ENCODE assay signal across 18 cellular contexts in genomic region chr16:84315422-84315821, GRCh38. TPM values are rescaled to one million over a fixed set of nuclear protein-coding genes. Genes with fewer than 3 reads are reported as not detected.
DNase-seq lines count a peak whose midpoint lies in the region; ATAC-seq, FAIRE-seq and TF ChIP-seq lines count a peak whose summit lies in the region.
"Had no signal": no experiment of that assay in that cellular context is flagged by ENCODE, and none has a peak within 500 bp of the region (broad histone marks: within the 10 kb centered on the region; RNA-seq: fewer than 3 reads in every experiment).

No MANE protein-coding gene starts in this region.

- FAIRE-seq in A549 (lab: Jason Lieb, UNC), result no peak
- FAIRE-seq in HepG2 (lab: Jason Lieb, UNC), result no peak

- H3K27me3 Mint-ChIP-seq in endodermal cell (ENCODE audit: insufficient read depth) (peaks cover 21% of the 10 kb centered on the region), endothelial cell (ENCODE audit: unreplicated experiment) (peaks cover 3% of the 10 kb centered on the region)

- H3K4me1 Mint-ChIP-seq in endodermal cell (peaks cover 12% of the 10 kb centered on the region), endothelial cell (ENCODE audit: unreplicated experiment) (no peaks in the 10 kb centered on the region)

- POLR2A ChIA-PET in A549 (lab: Yijun Ruan, JAX) (no interaction called here), HepG2 (lab: Yijun Ruan, JAX) (no interaction called here)

- no peaks in the 10 kb centered on the region for H4K20me1 ChIP-seq in HepG2 (ENCODE audit: insufficient read depth, low read length)

- BruUV-seq in HepG2 (replicated peaks; lab: Mats Ljungman, UMichigan), result no TSS peak

- H3K9ac ChIP-seq in endodermal cell (ENCODE audit: extremely low read depth, low read length, poor library complexity, severe bottlenecking) (no peak overlapping the region), HepG2 (ENCODE audit: insufficient read depth, low read depth, low read length) (no peak overlapping the region)

- no peak for TF ChIP-seq CTCF in A549 (IDR thresholded peaks at IDR 0.05)
- no peak for TF ChIP-seq CTCF in RWPE2 (IDR thresholded peaks at IDR 0.05; ENCODE audit: poor library complexity, severe bottlenecking)
- TF ChIP-seq CTCF in endodermal cell (conservative IDR thresholded peaks at IDR 0.05), result peak; percentile 40
- peak; percentile 34; the same call in 1 of the 2 replicates for TF ChIP-seq CTCF in HepG2 (CRISPR knock-in tag; IDR thresholded peaks at IDR 0.05)
- TF ChIP-seq CTCF in endothelial cell (IDR thresholded peaks at IDR 0.05; ENCODE audit: unreplicated experiment), result no peak

- H3K4me3 ChIP-seq in A549, result no peak overlapping the region
- H3K4me3 ChIP-seq in RWPE2 (ENCODE audit: severe bottlenecking), result no peak overlapping the region
- no peak overlapping the region for H3K4me3 ChIP-seq in endodermal cell (ENCODE audit: low read length)
- no peak overlapping the region for H3K4me3 ChIP-seq in HepG2 (replicated peaks in 1 of 3; ENCODE audit: insufficient read depth in 1 of 3, low read depth in 2 of 3, low read length in 3 of 3)
- H3K4me3 ChIP-seq: Peyer's patch had no signal

- H3K4me3 Mint-ChIP-seq in endodermal cell (no peak overlapping the region), endothelial cell (ENCODE audit: unreplicated experiment) (no peak overlapping the region)

- H3K4me2 ChIP-seq in A549 (no peak overlapping the region), HepG2 (ENCODE audit: low read depth, low read length) (no peak overlapping the region)

- H3K4me1 ChIP-seq in A549 (peaks cover 6% of the 10 kb centered on the region; the same call in 2 of the 3 replicates), RWPE2 (ENCODE audit: insufficient read depth, poor library complexity, severe bottlenecking) (no peaks in the 10 kb centered on the region), endodermal cell (ENCODE audit: control insufficient read depth, insufficient read depth, low read length) (peaks cover 6% of the 10 kb centered on the region), HepG2 (ENCODE audit: insufficient read depth, low read length) (no peaks in the 10 kb centered on the region)
- H3K4me1 ChIP-seq: Caco-2 had no signal

- TF ChIP-seq EP300 in A549 (IDR thresholded peaks at IDR 0.05) (no peak), HepG2 (IDR thresholded peaks at IDR 0.05; ENCODE audit: low read depth in 2 of 2, low read length in 2 of 2) (no peak), HepG2 (CRISPR knock-in tag; IDR thresholded peaks at IDR 0.05; ENCODE audit: borderline replicate concordance) (no peak)

- no peak overlapping the region for H3K27ac ChIP-seq in A549
- no peak overlapping the region for H3K27ac ChIP-seq in RWPE2 (ENCODE audit: poor library complexity, severe bottlenecking)
- H3K27ac ChIP-seq in endodermal cell (ENCODE audit: low read depth, low read length), result no peak overlapping the region
- H3K27ac ChIP-seq in HepG2 (ENCODE audit: extremely low read length, insufficient read depth, low read length), result no peak overlapping the region
- H3K27ac ChIP-seq: Peyer's patch had no signal

- H3K27ac Mint-ChIP-seq in endodermal cell (no peak overlapping the region), endothelial cell (ENCODE audit: unreplicated experiment) (no peak overlapping the region)

- TF ChIP-seq RAD21 in A549 (conservative IDR thresholded peaks at IDR 0.05 in 1 of 2, IDR thresholded peaks at IDR 0.05 in 1 of 2) (no peak), HepG2 (CRISPR knock-in tag; IDR thresholded peaks at IDR 0.05) (no peak)

- H2AFZ ChIP-seq in HepG2 (ENCODE audit: low read length), result no peak overlapping the region

- no peaks in the 10 kb centered on the region for H3K79me2 ChIP-seq in HepG2 (ENCODE audit: insufficient read depth, low read length)

- intact Hi-C loops in HepG2 (cut with micrococcal nuclease; ENCODE audit: unreplicated experiment), result no loop called here

- 45% methylated on average over 5 of the region's 5 CpGs for whole genome bisulfite sequencing in A549 (ENCODE audit: missing lambda C conversion rate)
- 72 to 85% methylated on average over 3 to 5 of the region's 5 CpGs for WGBS in endodermal cell (ENCODE audit: insufficient coverage in 1 of 2, insufficient read length in 1 of 2), 2 experiments
- WGBS in HepG2 (ENCODE audit: low lambda C conversion rate), result 13% methylated on average over 5 of the region's 5 CpGs

- peaks cover 16% of the 10 kb centered on the region for H3K27me3 ChIP-seq in RWPE2 (ENCODE audit: insufficient read depth, poor library complexity, severe bottlenecking)
- H3K27me3 ChIP-seq in endodermal cell (ENCODE audit: control insufficient read depth, insufficient read depth, low read length, poor library complexity, severe bottlenecking), result peaks cover 7% of the 10 kb centered on the region
- H3K27me3 ChIP-seq in HepG2 (ENCODE audit: control insufficient read depth in 1 of 2, insufficient read depth in 2 of 2, low read length in 2 of 2), result peaks cover 4 to 55% of the 10 kb centered on the region in 2 experiments
- H3K27me3 ChIP-seq: Peyer's patch had no signal

- H3K9me3 Mint-ChIP-seq in endodermal cell, result peaks cover 7% of the 10 kb centered on the region
- no peaks in the 10 kb centered on the region for H3K9me3 Mint-ChIP-seq in endothelial cell (ENCODE audit: unreplicated experiment)

- H3K36me3 ChIP-seq in RWPE2 (ENCODE audit: low read depth) (no peaks in the 10 kb centered on the region), endodermal cell (ENCODE audit: control insufficient read depth, insufficient read depth, low read length) (no peaks in the 10 kb centered on the region), HepG2 (replicated peaks in 1 of 2; ENCODE audit: control insufficient read depth in 1 of 2, insufficient read depth in 2 of 2, low read length in 2 of 2) (no peaks in the 10 kb centered on the region)
- H3K36me3 ChIP-seq: Peyer's patch had no signal

- TF ChIP-seq POLR2A in A549 (IDR thresholded peaks at IDR 0.05; ENCODE audit: low read length) (no peak), HepG2 (IDR thresholded peaks at IDR 0.05; ENCODE audit: insufficient read depth in 1 of 2, low read depth in 2 of 2, low read length in 2 of 2) (no peak)

- in situ Hi-C loops in HepG2 (cut with HindIII; ENCODE audit: extremely low pct_ligation_motif_present, low pct_unique_long_range_greater_than_20kb), result no loop called here

- CTCF ChIA-PET in A549 (lab: Yijun Ruan, JAX), result no interaction called here
- CTCF ChIA-PET in HepG2 (lab: Yijun Ruan, JAX; ENCODE audit: low intra/inter-chr PET ratio, low total read pairs), result no interaction called here

- H3K36me3 Mint-ChIP-seq in endodermal cell (ENCODE audit: low read depth) (no peaks in the 10 kb centered on the region), endothelial cell (ENCODE audit: low read depth, unreplicated experiment) (peaks cover 3% of the 10 kb centered on the region)

- peak in 1 of 2 experiments; percentile 32; a peak in 1 of 6 replicates for ATAC-seq in A549
- peak; percentile 33; the same call in 1 of the 3 replicates for ATAC-seq in RWPE2 (ENCODE audit: low read depth)
- peak; percentile 28; the same call in 2 of the 3 replicates for ATAC-seq in HepG2
- ATAC-seq: HCT116 had no signal

- DNase-seq in A549 (ENCODE audit: low read depth in 1 of 2, low spot score in 1 of 2) (peak in 1 of 2 experiments; percentile 26), RWPE2 (ENCODE audit: low spot score) (no peak), endodermal cell (peak; percentile 49), HepG2 (ENCODE audit: low spot score) (peak; percentile 46), putamen (ENCODE audit: low spot score) (no peak), GOT3 (lab: John Stamatoyannopoulos, UW) (no peak), endothelial cell (ENCODE audit: low spot score) (no peak)
- DNase-seq in activated CD8-positive, alpha-beta memory T cell treated with anti-CD3 and anti-CD28 coated beads, Interleukin-2, amount 50 U/mL, for 48 hours, result no peak
- DNase-seq: Caco-2, NCI-H1105 treated with DMSO at 0.1 percent for 48 hours, NCI-H187, NCI-H446, NCI-H748 treated with DMSO at 0.1 percent for 48 hours, SHP77 had no signal

- peaks cover 17% of the 10 kb centered on the region for H3K9me3 ChIP-seq in A549
- no peaks in the 10 kb centered on the region for H3K9me3 ChIP-seq in RWPE2 (ENCODE audit: severe bottlenecking)
- H3K9me3 ChIP-seq in endodermal cell (ENCODE audit: control insufficient read depth, low read length), result peaks cover 4% of the 10 kb centered on the region
- peaks cover 5% of the 10 kb centered on the region for H3K9me3 ChIP-seq in HepG2 (ENCODE audit: low read length)
- H3K9me3 ChIP-seq: Caco-2 had no signal

RNA-seq across cellular contexts. Expression of gene WFDC1, which starts 20.7 kb away (rescaled TPM):
- polyA plus RNA-seq in A549 (2011; rRNA removed) (0.13 TPM in 1 of 2 replicates, not detected in the other), A549 (2017; fragmentation: RNase III; extraction: RNeasy Plus Mini Kit Qiagen cat#74134 plus additional on column Dnase treatment) (not detected in 3 replicates), HepG2 (2011; rRNA removed) (not detected in 2 replicates)
- not detected in 2 replicates for polyA plus RNA-seq in A549 (2012; cell fraction: cytosol; rRNA removed)
- polyA plus RNA-seq in A549 (2012; cell fraction: nucleus; rRNA removed), result not detected in 2 replicates
- polyA minus RNA-seq in A549 (2011; rRNA and poly(A)+ RNA removed), result not detected in 2 replicates
- total RNA-seq in endodermal cell (under 1 TPM in 1 of 2 donors, not detected in 1; 0.15 TPM), HepG2 (2016; rRNA removed; fragmentation: Illumina TruSeq; extraction: Trizol) (not detected in 2 replicates), endothelial cell (ENCODE audit: unreplicated experiment) (not detected)
- 0.89 TPM for polyA plus RNA-seq in endodermal cell (2013, experiment 1 of 2)
- 0.99 TPM for polyA plus RNA-seq in endodermal cell (2013, experiment 2 of 2)
- not detected in 2 replicates for total RNA-seq in HepG2 (2016; cell fraction: cytosol; rRNA removed; fragmentation: Illumina TruSeq; extraction: Trizol; ENCODE audit: low read depth)
- not detected in 2 replicates for total RNA-seq in HepG2 (2016; cell fraction: insoluble cytoplasmic fraction; rRNA removed; fragmentation: Illumina TruSeq; extraction: Trizol)
- total RNA-seq in HepG2 (2016; cell fraction: membrane; rRNA removed; fragmentation: Illumina TruSeq; extraction: Trizol), result not detected in 2 replicates
- total RNA-seq in HepG2 (2016; cell fraction: nucleus; rRNA removed; fragmentation: Illumina TruSeq; extraction: Trizol), result not detected in 2 replicates
- polyA plus RNA-seq in HepG2 (2011; cell fraction: cytosol; rRNA removed), result not detected in 2 replicates
- polyA plus RNA-seq in HepG2 (2011; cell fraction: nucleus; rRNA removed), result not detected in 2 replicates
- polyA plus RNA-seq in HepG2 (2012), result not detected in 2 replicates
- polyA plus RNA-seq in HepG2 (2016; cell fraction: cytosol; fragmentation: Illumina TruSeq; extraction: Trizol; ENCODE audit: low read depth), result not detected in 2 replicates
- polyA plus RNA-seq in HepG2 (2016; cell fraction: insoluble cytoplasmic fraction; fragmentation: Illumina TruSeq; extraction: Trizol; ENCODE audit: low read depth), result not detected in 2 replicates
- not detected in 2 replicates for polyA plus RNA-seq in HepG2 (2016; cell fraction: membrane; fragmentation: Illumina TruSeq; extraction: Trizol; ENCODE audit: low read depth)
- not detected in 2 replicates for polyA plus RNA-seq in HepG2 (2016; cell fraction: nucleus; fragmentation: Illumina TruSeq; extraction: Trizol; ENCODE audit: insufficient read depth, low read depth)
- polyA minus RNA-seq in HepG2 (2011; rRNA and poly(A)+ RNA removed; ENCODE audit: low replicate concordance), result 0.05 TPM in 1 of 2 replicates, not detected in the other
- polyA minus RNA-seq in HepG2 (2011; cell fraction: cytosol; rRNA and poly(A)+ RNA removed), result not detected in 2 replicates
- not detected in 2 replicates for polyA minus RNA-seq in HepG2 (2011; cell fraction: nucleus; rRNA and poly(A)+ RNA removed)
- total RNA-seq: A172, Caco-2, HT-29 had no signal

RNA-seq across cellular contexts. Expression of gene ATP2C2, which starts 52.9 kb away (rescaled TPM):
- 0.17 and 0.28 TPM in 2 replicates for polyA plus RNA-seq in A549 (2011; rRNA removed)
- polyA plus RNA-seq in A549 (2012; cell fraction: cytosol; rRNA removed), result 0.03 and 0.04 TPM in 2 replicates
- 0.29 and 0.36 TPM in 2 replicates for polyA plus RNA-seq in A549 (2012; cell fraction: nucleus; rRNA removed)
- polyA plus RNA-seq in A549 (2017; fragmentation: RNase III; extraction: RNeasy Plus Mini Kit Qiagen cat#74134 plus additional on column Dnase treatment), result 0.14 to 0.37 TPM (median 0.29 TPM) in 3 replicates
- polyA minus RNA-seq in A549 (2011; rRNA and poly(A)+ RNA removed), result 0.39 TPM in 1 of 2 replicates, not detected in the other
- 1 to 10 TPM; 2.0 to 2.6 TPM for total RNA-seq in endodermal cell
- 0.71 TPM for polyA plus RNA-seq in endodermal cell (2013, experiment 1 of 2)
- 0.87 TPM for polyA plus RNA-seq in endodermal cell (2013, experiment 2 of 2)
- total RNA-seq in HepG2 (2016; rRNA removed; fragmentation: Illumina TruSeq; extraction: Trizol), result not detected in 2 replicates
- total RNA-seq in HepG2 (2016; cell fraction: cytosol; rRNA removed; fragmentation: Illumina TruSeq; extraction: Trizol; ENCODE audit: low read depth), result not detected in 2 replicates
- not detected in 2 replicates for total RNA-seq in HepG2 (2016; cell fraction: insoluble cytoplasmic fraction; rRNA removed; fragmentation: Illumina TruSeq; extraction: Trizol)
- total RNA-seq in HepG2 (2016; cell fraction: membrane; rRNA removed; fragmentation: Illumina TruSeq; extraction: Trizol), result not detected in 2 replicates
- not detected in 2 replicates for total RNA-seq in HepG2 (2016; cell fraction: nucleus; rRNA removed; fragmentation: Illumina TruSeq; extraction: Trizol)
- polyA plus RNA-seq in HepG2 (2011; rRNA removed), result 0.05 and 0.07 TPM in 2 replicates
- polyA plus RNA-seq in HepG2 (2011; cell fraction: cytosol; rRNA removed), result 0.04 and 0.06 TPM in 2 replicates
- 0.29 and 0.54 TPM in 2 replicates for polyA plus RNA-seq in HepG2 (2011; cell fraction: nucleus; rRNA removed)
- polyA plus RNA-seq in HepG2 (2012), result 0.12 and 0.41 TPM in 2 replicates
- polyA plus RNA-seq in HepG2 (2016; cell fraction: cytosol; fragmentation: Illumina TruSeq; extraction: Trizol; ENCODE audit: low read depth), result not detected in 2 replicates
- polyA plus RNA-seq in HepG2 (2016; cell fraction: insoluble cytoplasmic fraction; fragmentation: Illumina TruSeq; extraction: Trizol; ENCODE audit: low read depth), result not detected in 2 replicates
- not detected in 2 replicates for polyA plus RNA-seq in HepG2 (2016; cell fraction: membrane; fragmentation: Illumina TruSeq; extraction: Trizol; ENCODE audit: low read depth)
- polyA plus RNA-seq in HepG2 (2016; cell fraction: nucleus; fragmentation: Illumina TruSeq; extraction: Trizol; ENCODE audit: insufficient read depth, low read depth), result not detected in 2 replicates
- not detected in 2 replicates for polyA minus RNA-seq in HepG2 (2011; rRNA and poly(A)+ RNA removed; ENCODE audit: low replicate concordance)
- not detected in 2 replicates for polyA minus RNA-seq in HepG2 (2011; cell fraction: cytosol; rRNA and poly(A)+ RNA removed)
- not detected in 2 replicates for polyA minus RNA-seq in HepG2 (2011; cell fraction: nucleus; rRNA and poly(A)+ RNA removed)
- 2.7 TPM for total RNA-seq in endothelial cell (ENCODE audit: unreplicated experiment)
- total RNA-seq: A172 had no signal

Comparison
In these comparisons a context has a peak if more than half of its experiments do, and no peak if none do; other contexts are left out.
1. DNase-seq: peak in endodermal cell (single experiment) and HepG2 (single experiment); none in RWPE2 (single experiment), putamen (single experiment), GOT3 (single experiment), activated CD8-positive, alpha-beta memory T cell treated with anti-CD3 and anti-CD28 coated beads, Interleukin-2, amount 50 U/mL, for 48 hours (single experiment) and endothelial cell (single experiment).
2. CTCF ChIP-seq: peak in endodermal cell (single experiment) and HepG2 (single experiment); none in A549 (single experiment), RWPE2 (single experiment) and endothelial cell (single experiment).
3. Of the 38 proteins assayed by ChIP-seq in both HepG2 and A549: peak only in HepG2: CTCF; only in A549: none; in both: CEBPB; in neither: 36.